21 cellular contexts compared by ENCODE assay signal in genomic region chr18:73087291-73087977, GRCh38.
A peak's percentile ranks its signal among the peaks of the same experiment; 100 is the strongest.
DNase-seq lines count a peak whose midpoint lies in the region; ATAC-seq, FAIRE-seq and TF ChIP-seq lines count a peak whose summit lies in the region.
"Had no signal": no experiment of that assay in that cellular context is flagged by ENCODE, and none has a peak within 500 bp of the region (broad histone marks: within the 10 kb centered on the region; RNA-seq: fewer than 3 reads in every experiment).

No MANE protein-coding gene starts in this region.

- TF ChIP-seq CTCF in D721Med (IDR thresholded peaks at IDR 0.05; ENCODE audit: insufficient read depth, missing control alignments) = no peak
- TF ChIP-seq CTCF in ascending aorta (IDR thresholded peaks at IDR 0.05) = no peak
- TF ChIP-seq CTCF in PC-3 (conservative IDR thresholded peaks at IDR 0.05; ENCODE audit: low read depth, low read length) = no peak
- TF ChIP-seq CTCF in A673 (conservative IDR thresholded peaks at IDR 0.05; ENCODE audit: low read depth, low read length) = no peak

- H3K79me2 ChIP-seq in PC-3 (ENCODE audit: low read length) = no peaks in the 10 kb centered on the region

- H3K4me2 ChIP-seq in PC-3 (ENCODE audit: low read length) = no peak overlapping the region

- H3K4me1 Mint-ChIP-seq in naive B cell = peaks cover 11 to 25% (median 12%) of the 10 kb centered on the region in 3 donors
- H3K4me1 Mint-ChIP-seq: CD14-positive monocyte; CD8-positive, alpha-beta memory T cell had no signal

- CTCF ChIA-PET in PC-3 (lab: Charles Lee) = no interaction called here
- CTCF ChIA-PET in A673 (lab: Charles Lee) = no interaction called here

- intact Hi-C loops in ascending aorta (cut with DNase I) (no loop called here), PC-3 (cut with micrococcal nuclease) (no loop called here), A673 (cut with micrococcal nuclease; ENCODE audit: unreplicated experiment) (no loop called here)

- H3K36me3 ChIP-seq in ascending aorta = no peaks in the 10 kb centered on the region
- H3K36me3 ChIP-seq in PC-3 (ENCODE audit: low read depth, low read length) = no peaks in the 10 kb centered on the region
- H3K36me3 ChIP-seq in A673 (ENCODE audit: insufficient read depth, low read length, poor library complexity, severe bottlenecking) = no peaks in the 10 kb centered on the region
- H3K36me3 ChIP-seq: BE2C; BLaER1 treated with 17β-estradiol and CSF1 and Interleukin-3, amounts not matched to agents 10 nM and 100 nM had no signal

- H4K20me1 ChIP-seq in PC-3 (ENCODE audit: low read length) = no peaks in the 10 kb centered on the region
- H4K20me1 ChIP-seq: BLaER1 treated with 17β-estradiol and CSF1 and Interleukin-3, amounts not matched to agents 10 nM and 100 nM had no signal

- H3K4me3 Mint-ChIP-seq in naive B cell = peak overlapping the region in 1 of 8 donors; percentile 1
- H3K4me3 Mint-ChIP-seq: CD14-positive monocyte; CD4-positive, alpha-beta T cell; CD8-positive, alpha-beta memory T cell had no signal

- H3K4me1 ChIP-seq in ascending aorta = no peaks in the 10 kb centered on the region
- 0 out of 2 replicates have a peak, but pooled peaks cover 6% of the 10 kb centered on the region for H3K4me1 ChIP-seq in PC-3 (ENCODE audit: insufficient read depth, low read length)
- H3K4me1 ChIP-seq in A673 (ENCODE audit: insufficient read depth, low read length, poor library complexity, severe bottlenecking) = no peaks in the 10 kb centered on the region
- H3K4me1 ChIP-seq: BE2C had no signal

- peaks cover 9 to 25% (median 12%) of the 10 kb centered on the region in 7 donors for H3K9me3 Mint-ChIP-seq in naive B cell

- BruUV-seq in PC-3 (replicated peaks; lab: Mats Ljungman, UMichigan) = no TSS peak
- BruUV-seq in A673 (replicated peaks; lab: Mats Ljungman, UMichigan) = no TSS peak

- H3K27ac ChIP-seq in ascending aorta = no peak overlapping the region
- no peak overlapping the region for H3K27ac ChIP-seq in PC-3 (ENCODE audit: low read length)
- H3K27ac ChIP-seq in A673 (ENCODE audit: low read depth, low read length, poor library complexity, severe bottlenecking) = no peak overlapping the region
- H3K27ac ChIP-seq: BLaER1 treated with 17β-estradiol and CSF1 and Interleukin-3, amounts not matched to agents 10 nM and 100 nM; GM23248 had no signal

- H3F3A ChIP-seq in PC-3 (ENCODE audit: low read length, unreplicated experiment) = no peaks in the 10 kb centered on the region

- H3K27me3 ChIP-seq in ascending aorta (no peaks in the 10 kb centered on the region), PC-3 (ENCODE audit: low read length) (no peaks in the 10 kb centered on the region), A673 (replicated peaks; ENCODE audit: insufficient read depth, low read depth, low read length, poor library complexity) (no peaks in the 10 kb centered on the region)
- H3K27me3 ChIP-seq: BE2C; BLaER1 treated with 17β-estradiol and CSF1 and Interleukin-3, amounts not matched to agents 10 nM and 100 nM had no signal

- DNase-seq in D721Med (ENCODE audit: insufficient read length, low spot score) (no peak), NCI-H446 treated with DMSO at 0.1 percent for 48 hours (lab: John Stamatoyannopoulos, UW) (peak; percentile 40), naive B cell (no peak), ascending aorta (ENCODE audit: low spot score in 2 of 2) (no peak), PC-3 (no peak), A673 (ENCODE audit: low spot score) (no peak)
- DNase-seq: BE2C; CD4-positive, alpha-beta T cell; CD8-positive, alpha-beta memory T cell; DMS53; DMS79 treated with DMSO at 0.1 percent for 48 hours; GF-D8; GM23248; H7; HCEC 1CT had no signal

- no peaks in the 10 kb centered on the region for H3K9me3 ChIP-seq in ascending aorta
- no peaks in the 10 kb centered on the region for H3K9me3 ChIP-seq in PC-3 (ENCODE audit: low read length)
- H3K9me3 ChIP-seq in A673 (ENCODE audit: low read depth, low read length, poor library complexity, severe bottlenecking) = no peaks in the 10 kb centered on the region
- H3K9me3 ChIP-seq: BE2C had no signal

- H3K4me3 ChIP-seq in ascending aorta (no peak overlapping the region), PC-3 (ENCODE audit: low read length) (no peak overlapping the region), A673 (ENCODE audit: low read depth, low read length, poor library complexity, severe bottlenecking) (no peak overlapping the region)
- H3K4me3 ChIP-seq: BLaER1 treated with 17β-estradiol and CSF1 and Interleukin-3, amounts not matched to agents 10 nM and 100 nM; GM23248 had no signal

- H3K36me3 Mint-ChIP-seq in naive B cell = peaks cover 12 to 16% of the 10 kb centered on the region in 2 donors
- H3K36me3 Mint-ChIP-seq: CD14-positive monocyte; CD8-positive, alpha-beta memory T cell had no signal

- no peak overlapping the region for H3K9ac ChIP-seq in PC-3 (ENCODE audit: low read length)
- H3K9ac ChIP-seq: BLaER1 treated with 17β-estradiol and CSF1 and Interleukin-3, amounts not matched to agents 10 nM and 100 nM; GM23248 had no signal

- H3K27ac Mint-ChIP-seq in naive B cell = peak overlapping the region in 4 of 6 donors; percentile 8 to 87 (median 17)
- H3K27ac Mint-ChIP-seq: CD14-positive monocyte; CD4-positive, alpha-beta T cell; CD8-positive, alpha-beta memory T cell had no signal

- no peak overlapping the region for H2AFZ ChIP-seq in PC-3 (ENCODE audit: low read length)
- H2AFZ ChIP-seq: GM23248 had no signal

- peak; percentile 45 for ATAC-seq in HG02759 (IDR thresholded peaks at IDR 0.05; ENCODE audit: unreplicated experiment)
- ATAC-seq in naive B cell (ENCODE audit: low read depth in 2 of 2) = peak; percentile 36 to 40
- no peak for ATAC-seq in HG03135 (IDR thresholded peaks at IDR 0.05; ENCODE audit: unreplicated experiment)
- no peak for ATAC-seq in PC-3

- no peaks in the 10 kb centered on the region for H3K27me3 Mint-ChIP-seq in naive B cell
- H3K27me3 Mint-ChIP-seq: CD4-positive, alpha-beta T cell; CD8-positive, alpha-beta memory T cell had no signal

- no peaks in the 10 kb centered on the region for H3K9me2 ChIP-seq in PC-3 (replicated peaks; ENCODE audit: low read length)

- POLR2A ChIA-PET in PC-3 (lab: Charles Lee; ENCODE audit: unreplicated experiment) = no interaction called here
- POLR2A ChIA-PET in A673 (lab: Charles Lee; ENCODE audit: low non-redundant PET) = no interaction called here

- peak; percentile 94 for FAIRE-seq in D721Med (lab: Jason Lieb, UNC)
- FAIRE-seq: GM19239, H1 had no signal

Comparison
In these comparisons a context has a peak if more than half of its experiments do, and no peak if none do; other contexts are left out.
1. ATAC-seq: peak in HG02759 (single experiment) and naive B cell (2 of 2); none in HG03135 (single experiment) and PC-3 (single experiment).